In genomic region chr17:77974396-77974795, GRCh38 we compare ENCODE assay signal across 24 cellular contexts.
"Had no signal": no experiment of that assay in that cellular context is flagged by ENCODE, and none has a peak within 500 bp of the region (broad histone marks: within the 10 kb centered on the region; RNA-seq: fewer than 3 reads in every experiment).

No MANE protein-coding gene starts in this region.

- H3K4me3 ChIP-seq: colonic mucosa, gastrocnemius medialis, left ventricle myocardium inferior, lower lobe of right lung, sigmoid colon, skin epidermis, testis, tibial nerve, upper lobe of right lung, vagina had no signal

- H3K9me3 Mint-ChIP-seq: memory B cell; neural crest cell; stimulated activated naive B cell treated with anti-CD40 and anti-IgM and Interleukin-4, amounts not matched to agents 10 μg/mL and 1 μg/mL and 100 μg/mL, for 72 hours; stimulated activated naive CD8-positive, alpha-beta T cell treated with anti-CD3 and anti-CD28 coated beads, Interleukin-15, amount 100 ng/mL, for 72 hours had no signal

- H3K36me3 ChIP-seq: colonic mucosa, gastrocnemius medialis, left ventricle myocardium inferior, lower lobe of right lung, sigmoid colon, tibial nerve, upper lobe of right lung, vagina had no signal

- H3K27ac Mint-ChIP-seq: memory B cell; stimulated activated naive B cell treated with anti-CD40 and anti-IgM and Interleukin-4, amounts not matched to agents 10 μg/mL and 1 μg/mL and 100 μg/mL, for 72 hours; stimulated activated naive CD8-positive, alpha-beta T cell treated with anti-CD3 and anti-CD28 coated beads, Interleukin-15, amount 100 ng/mL, for 72 hours had no signal

- DNase-seq: colonic mucosa; dermis blood vessel endothelial cell; effector CD4-positive, alpha-beta T cell; gastrocnemius medialis; glutamatergic neuron; islet precursor cell; left ventricle myocardium inferior; lower lobe of right lung; midbrain; posterior cingulate gyrus; sigmoid colon; stimulated activated CD4-positive, alpha-beta T cell treated with anti-CD3 and anti-CD28 coated beads, Interleukin-2, amount 100 ng/mL, for 24 hours; stimulated activated CD4-positive, alpha-beta T cell treated with anti-CD3 and anti-CD28 coated beads, Interleukin-4, amount 100 ng/mL, for 4 hours; stimulated activated naive B cell treated with anti-CD40 and anti-IgM and Interleukin-4, amounts not matched to agents 10 μg/mL and 1 μg/mL and 100 μg/mL, for 72 hours; stimulated activated naive CD8-positive, alpha-beta T cell treated with anti-CD3 and anti-CD28 coated beads, Interleukin-15, amount 100 ng/mL, for 72 hours; testis; upper lobe of right lung had no signal

- H3K4me1 ChIP-seq: colonic mucosa, lower lobe of right lung, testis, upper lobe of right lung, vagina had no signal

- H3K27me3 Mint-ChIP-seq: memory B cell; stimulated activated naive B cell treated with anti-CD40 and anti-IgM and Interleukin-4, amounts not matched to agents 10 μg/mL and 1 μg/mL and 100 μg/mL, for 72 hours; stimulated activated naive CD8-positive, alpha-beta T cell treated with anti-CD3 and anti-CD28 coated beads, Interleukin-15, amount 100 ng/mL, for 72 hours had no signal

- FAIRE-seq: endometrium had no signal

- H3K27ac ChIP-seq: colonic mucosa, gastrocnemius medialis, left ventricle myocardium inferior, lower lobe of right lung, sigmoid colon, skin epidermis, testis, tibial nerve, upper lobe of right lung, vagina had no signal

- H3K27me3 ChIP-seq: colonic mucosa, gastrocnemius medialis, sigmoid colon, testis, tibial nerve, upper lobe of right lung, vagina had no signal

- H3K4me3 Mint-ChIP-seq: memory B cell; neural crest cell; stimulated activated naive B cell treated with anti-CD40 and anti-IgM and Interleukin-4, amounts not matched to agents 10 μg/mL and 1 μg/mL and 100 μg/mL, for 72 hours; stimulated activated naive CD8-positive, alpha-beta T cell treated with anti-CD3 and anti-CD28 coated beads, Interleukin-15, amount 100 ng/mL, for 72 hours had no signal

- H3K9me3 ChIP-seq: colonic mucosa, gastrocnemius medialis, left ventricle myocardium inferior, lower lobe of right lung, sigmoid colon, testis, tibial nerve, upper lobe of right lung, vagina had no signal

- ATAC-seq: esophagus mucosa; gastrocnemius medialis; lower lobe of right lung; stimulated activated naive B cell treated with anti-CD40 and anti-IgM and Interleukin-4, amounts not matched to agents 10 μg/mL and 1 μg/mL and 100 μg/mL, for 72 hours; stimulated activated naive CD8-positive, alpha-beta T cell treated with anti-CD3 and anti-CD28 coated beads, Interleukin-15, amount 100 ng/mL, for 72 hours; upper lobe of right lung had no signal
